Comparison of ENCODE assay signal across 8 cellular contexts in genomic region chr17:81481011-81481799, GRCh38. TPM values are rescaled to one million over a fixed set of nuclear protein-coding genes. Genes with fewer than 3 reads are reported as not detected.
DNase-seq lines count a peak whose midpoint lies in the region; ATAC-seq and TF ChIP-seq lines count a peak whose summit lies in the region.

No MANE protein-coding gene starts in this region.

- H3K4me3 ChIP-seq in CD4-positive, CD25-positive, alpha-beta regulatory T cell (ENCODE audit: low read depth, low read length): no peak overlapping the region
- H3K4me3 ChIP-seq in choroid plexus epithelial cell (ENCODE audit: low read depth, low read length): peak overlapping the region; percentile 45

- CTCF ChIA-PET in activated CD4-positive, alpha-beta T cell treated with anti-CD3 and anti-CD28 coated beads for 36 hours (lab: Charles Lee): interaction anchor here (0.6 kb wide), 1 partner anchor 46 kb away, joined by 3 read pairs; no protein-coding TSS in a partner anchor

- peaks cover 4% of the 10 kb centered on the region for H3K27me3 ChIP-seq in CD4-positive, CD25-positive, alpha-beta regulatory T cell (ENCODE audit: control insufficient read depth, insufficient read depth, low read length)

- H3K27me3 Mint-ChIP-seq in CD4-positive, CD25-positive, alpha-beta regulatory T cell: peaks cover 27% of the 10 kb centered on the region
- H3K27me3 Mint-ChIP-seq in activated CD4-positive, alpha-beta T cell treated with anti-CD3 and anti-CD28 coated beads for 36 hours: peaks cover 25% of the 10 kb centered on the region

- H3K4me3 Mint-ChIP-seq in CD4-positive, CD25-positive, alpha-beta regulatory T cell: peak overlapping the region; percentile 21 to 78 (median 72)
- H3K4me3 Mint-ChIP-seq in activated CD4-positive, alpha-beta T cell treated with anti-CD3 and anti-CD28 coated beads for 36 hours: peak overlapping the region; percentile 52

- no peaks in the 10 kb centered on the region for H3K36me3 Mint-ChIP-seq in CD4-positive, CD25-positive, alpha-beta regulatory T cell
- no peaks in the 10 kb centered on the region for H3K36me3 Mint-ChIP-seq in activated CD4-positive, alpha-beta T cell treated with anti-CD3 and anti-CD28 coated beads for 36 hours (ENCODE audit: low read depth)

- H3K27ac ChIP-seq in CD4-positive, CD25-positive, alpha-beta regulatory T cell (ENCODE audit: insufficient read depth, low read length, poor library complexity, severe bottlenecking): no peak overlapping the region

- DNase-seq in CD4-positive, CD25-positive, alpha-beta regulatory T cell: peak; percentile 49 to 67 (median 51)
- DNase-seq in NCI-H146 (lab: John Stamatoyannopoulos, UW) (peak; percentile 88), choroid plexus epithelial cell (ENCODE audit: low read depth) (peak; percentile 65), kidney tubule cell (ENCODE audit: low spot score) (peak; percentile 58)
- DNase-seq in activated CD4-positive, alpha-beta T cell treated with anti-CD3 and anti-CD28 coated beads for 36 hours: peak; percentile 72
- peak; percentile 54 to 62 for DNase-seq in stimulated activated CD4-positive, alpha-beta T cell treated with anti-CD3 and anti-CD28 coated beads, Interleukin-2, amount 100 ng/mL, for 24 hours

- peaks cover 26% of the 10 kb centered on the region for H3K4me1 ChIP-seq in CD4-positive, CD25-positive, alpha-beta regulatory T cell (ENCODE audit: control insufficient read depth, insufficient read depth, low read length, poor library complexity, severe bottlenecking)

- peaks cover 0 to 18% (median 6%) of the 10 kb centered on the region in 4 donors for H3K4me1 Mint-ChIP-seq in CD4-positive, CD25-positive, alpha-beta regulatory T cell
- peaks cover 13% of the 10 kb centered on the region for H3K4me1 Mint-ChIP-seq in activated CD4-positive, alpha-beta T cell treated with anti-CD3 and anti-CD28 coated beads for 36 hours

- intact Hi-C loops in activated CD4-positive, alpha-beta T cell treated with anti-CD3 and anti-CD28 coated beads for 36 hours (cut with DNase I, micrococcal nuclease): loop anchor here (5.0 kb wide), 2 partner anchors 54 to 184 kb away; partner anchors contain the start of gene SLC38A10 (in 1 of the 2)

- no peaks in the 10 kb centered on the region for H3K9me3 Mint-ChIP-seq in CD4-positive, CD25-positive, alpha-beta regulatory T cell
- H3K9me3 Mint-ChIP-seq in activated CD4-positive, alpha-beta T cell treated with anti-CD3 and anti-CD28 coated beads for 36 hours (ENCODE audit: low read depth): no peaks in the 10 kb centered on the region

- POLR2A ChIA-PET in activated CD4-positive, alpha-beta T cell treated with anti-CD3 and anti-CD28 coated beads for 36 hours (lab: Charles Lee): no interaction called here

- H3K27ac Mint-ChIP-seq in CD4-positive, CD25-positive, alpha-beta regulatory T cell: no peak overlapping the region
- no peak overlapping the region for H3K27ac Mint-ChIP-seq in activated CD4-positive, alpha-beta T cell treated with anti-CD3 and anti-CD28 coated beads for 36 hours

- H3K36me3 ChIP-seq in CD4-positive, CD25-positive, alpha-beta regulatory T cell (ENCODE audit: control insufficient read depth, insufficient read depth, low read length): no peaks in the 10 kb centered on the region

- TF ChIP-seq CTCF in choroid plexus epithelial cell (conservative IDR thresholded peaks at IDR 0.05; ENCODE audit: low read depth, low read length): no peak

- no peaks in the 10 kb centered on the region for H3K9me3 ChIP-seq in CD4-positive, CD25-positive, alpha-beta regulatory T cell (ENCODE audit: control insufficient read depth in 2 of 2, low read length in 2 of 2)

- peak; percentile 23 to 25 for ATAC-seq in CD4-positive, CD25-positive, alpha-beta regulatory T cell (ENCODE audit: low read depth in 2 of 2)
- ATAC-seq in activated CD4-positive, alpha-beta T cell treated with anti-CD3 and anti-CD28 coated beads for 36 hours: peak; percentile 54
- ATAC-seq in GM19351 (IDR thresholded peaks at IDR 0.05; ENCODE audit: unreplicated experiment) (no peak), HG02884 (IDR thresholded peaks at IDR 0.05; ENCODE audit: unreplicated experiment) (no peak)

RNA-seq across cellular contexts. Expression of gene ACTG1, which starts 31.4 kb away (rescaled TPM):
- total RNA-seq in CD4-positive, CD25-positive, alpha-beta regulatory T cell: 1,684 TPM
- 1,000 to 10,000 TPM; 1,881 to 2,724 (median 2,486) TPM for polyA plus RNA-seq in CD4-positive, CD25-positive, alpha-beta regulatory T cell
- total RNA-seq in activated CD4-positive, alpha-beta T cell treated with anti-CD3 and anti-CD28 coated beads for 36 hours: 1,000 to 10,000 TPM; 4,119 to 5,987 TPM

RNA-seq across cellular contexts. Expression of gene FSCN2, which starts 47.0 kb away (rescaled TPM):
- total RNA-seq in CD4-positive, CD25-positive, alpha-beta regulatory T cell: 0.74 TPM
- polyA plus RNA-seq in CD4-positive, CD25-positive, alpha-beta regulatory T cell: under 1 TPM in 1 of 4 donors, not detected in 3; 0.17 TPM
- under 1 TPM; 0.23 to 0.58 TPM for total RNA-seq in activated CD4-positive, alpha-beta T cell treated with anti-CD3 and anti-CD28 coated beads for 36 hours

Comparison
In these comparisons a context has a peak if more than half of its experiments do, and no peak if none do; other contexts are left out.
1. ATAC-seq: peak in CD4-positive, CD25-positive, alpha-beta regulatory T cell (2 of 2) and activated CD4-positive, alpha-beta T cell treated with anti-CD3 and anti-CD28 coated beads for 36 hours (single experiment); none in GM19351 (single experiment) and HG02884 (single experiment).
2. Peak in every context shown above with its lines, with median percentiles within 50 percentile points of each other: DNase-seq.